ENCODE assay signal across 8 cellular contexts in genomic region chr16:69286941-69287713, GRCh38. TPM values are rescaled to one million over a fixed set of nuclear protein-coding genes. Genes with fewer than 3 reads are reported as not detected.
DNase-seq lines count a peak whose midpoint lies in the region; ATAC-seq and TF ChIP-seq lines count a peak whose summit lies in the region.

No MANE protein-coding gene starts in this region.

- peak overlapping the region; percentile 30 to 53 for H3K27ac ChIP-seq in uterus

- H3K9me3 ChIP-seq in uterus = no peaks in the 10 kb centered on the region

- no peak overlapping the region for H3K4me3 ChIP-seq in uterus

- peaks cover 0 to 11% of the 10 kb centered on the region in 2 donors for H3K4me1 ChIP-seq in uterus

- intact Hi-C loops in uterus (cut with DNase I; ENCODE audit: low total_unique reads) = loop anchor here (5.0 kb wide), 1 partner anchor 135 kb away; no protein-coding TSS in a partner anchor

- no peaks in the 10 kb centered on the region for H3K27me3 ChIP-seq in uterus

- DNase-seq in SIG-M5 treated with dmso at 0.1 percent for 504 hours (lab: John Stamatoyannopoulos, UW; ENCODE audit: unreplicated experiment) (peak; percentile 61), SIG-M5 (lab: John Stamatoyannopoulos, UW) (no peak), SW480 (ENCODE audit: low spot score) (peak; percentile 49), midbrain (lab: John Stamatoyannopoulos, UW) (peak; percentile 50), uterus (peak; percentile 75 to 77)
- DNase-seq in effector CD4-positive, alpha-beta T cell = peak; percentile 39

- TF ChIP-seq CTCF in LNCAP (IDR thresholded peaks at IDR 0.05) (peak; percentile 59; the same call in 1 of the 2 replicates), uterus (IDR thresholded peaks at IDR 0.05) (peak; percentile 57 to 75 (median 69))

- ATAC-seq in GM21367 (IDR thresholded peaks at IDR 0.05; ENCODE audit: unreplicated experiment) = no peak

- H3K36me3 ChIP-seq in uterus = no peaks in the 10 kb centered on the region

- no peak for TF ChIP-seq POLR2A in uterus (IDR thresholded peaks at IDR 0.05)

RNA-seq across cellular contexts. Expression of gene VPS4A, which starts 24.0 kb away (rescaled TPM):
- 10 to 100 TPM; 14.6 to 39.5 (median 25.0) TPM for total RNA-seq in uterus

RNA-seq across cellular contexts. Expression of gene PDF, which starts 43.3 kb away (rescaled TPM):
- 10 to 100 TPM in 2 of 4 donors, 1 to 10 TPM in 2; 3.2 to 69.9 (median 13.2) TPM for total RNA-seq in uterus

RNA-seq across cellular contexts. Expression of gene COG8, which starts 52.2 kb away (rescaled TPM):
- total RNA-seq in uterus = 10 to 100 TPM; 39.4 to 58.8 (median 43.0) TPM

RNA-seq across cellular contexts. Expression of gene NIP7, which starts 52.4 kb away (rescaled TPM):
- 10 to 100 TPM in 3 of 4 donors, 1 to 10 TPM in 1; 6.2 to 21.7 (median 16.9) TPM for total RNA-seq in uterus
